ENCODE assay signal across 1 cellular context in genomic region chr2:60463249-60463648, GRCh38.
TF ChIP-seq lines count a peak whose summit lies in the region.

No MANE protein-coding gene starts in this region.

TF ChIP-seq in IMR-90, 13 proteins besides CTCF, POLR2A, EP300 and RAD21:
- TF ChIP-seq RCOR1 (IDR thresholded peaks at IDR 0.05; ENCODE audit: insufficient replicate concordance, low read length) = no peak
- TF ChIP-seq MAFK (IDR thresholded peaks at IDR 0.05; ENCODE audit: low read depth, low read length) = no peak
- no peak for TF ChIP-seq FOS (IDR thresholded peaks at IDR 0.05; ENCODE audit: low read depth, low read length)
- TF ChIP-seq NFE2L2 (IDR thresholded peaks at IDR 0.05; ENCODE audit: low read depth, low read length) = no peak
- TF ChIP-seq USF2 (IDR thresholded peaks at IDR 0.05; ENCODE audit: low read depth, low read length) = no peak
- no peak for TF ChIP-seq CEBPB (IDR thresholded peaks at IDR 0.05; ENCODE audit: low read depth, low read length)
- TF ChIP-seq MAZ (IDR thresholded peaks at IDR 0.05; ENCODE audit: borderline replicate concordance, low read depth, low read length) = no peak
- no peak for TF ChIP-seq MXI1 (IDR thresholded peaks at IDR 0.05; ENCODE audit: borderline replicate concordance, low read depth, low read length)
- no peak for TF ChIP-seq ELK1 (IDR thresholded peaks at IDR 0.05; ENCODE audit: borderline replicate concordance, low read depth, low read length)
- TF ChIP-seq SMC3 (IDR thresholded peaks at IDR 0.05; ENCODE audit: low read depth, low read length) = no peak
- no peak for TF ChIP-seq RFX5 (IDR thresholded peaks at IDR 0.05; ENCODE audit: low read depth, low read length)
- TF ChIP-seq CHD1 (IDR thresholded peaks at IDR 0.05; ENCODE audit: low read depth, low read length) = no peak
- no peak for TF ChIP-seq BHLHE40 (IDR thresholded peaks at IDR 0.05; ENCODE audit: low read depth, low read length)
